ENCODE assay signal across 1 cellular context in the genomic region with DNA sequence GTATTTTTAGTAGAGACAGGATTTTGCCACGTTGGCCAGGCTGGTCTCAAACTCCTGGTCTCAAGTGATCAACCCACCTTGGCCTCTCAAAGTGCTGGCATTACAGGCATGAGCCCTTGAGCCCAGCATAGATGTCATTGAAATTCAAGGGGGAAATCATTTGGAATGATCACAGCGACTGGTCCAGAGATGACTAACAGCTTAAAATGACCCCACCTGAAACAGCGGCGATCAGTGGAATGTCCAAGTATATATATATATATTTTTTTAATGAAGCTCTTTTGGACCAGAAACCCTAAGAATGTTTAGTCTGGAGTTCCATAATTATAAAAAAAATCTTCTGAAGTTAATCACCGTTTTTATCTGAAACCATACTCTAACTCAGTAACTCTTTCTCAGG.
TF ChIP-seq lines count a peak whose summit lies in the region.

No MANE protein-coding gene starts in this region.

TF ChIP-seq in IMR-90, 13 proteins besides CTCF, POLR2A, EP300 and RAD21:
- TF ChIP-seq RFX5 (IDR thresholded peaks at IDR 0.05; ENCODE audit: low read depth, low read length) (no peak), CHD1 (IDR thresholded peaks at IDR 0.05; ENCODE audit: low read depth, low read length) (no peak), MAZ (IDR thresholded peaks at IDR 0.05; ENCODE audit: borderline replicate concordance, low read depth, low read length) (no peak), MAFK (IDR thresholded peaks at IDR 0.05; ENCODE audit: low read depth, low read length) (no peak), FOS (IDR thresholded peaks at IDR 0.05; ENCODE audit: low read depth, low read length) (no peak), CEBPB (IDR thresholded peaks at IDR 0.05; ENCODE audit: low read depth, low read length) (no peak), MXI1 (IDR thresholded peaks at IDR 0.05; ENCODE audit: borderline replicate concordance, low read depth, low read length) (no peak), SMC3 (IDR thresholded peaks at IDR 0.05; ENCODE audit: low read depth, low read length) (no peak), NFE2L2 (IDR thresholded peaks at IDR 0.05; ENCODE audit: low read depth, low read length) (no peak), RCOR1 (IDR thresholded peaks at IDR 0.05; ENCODE audit: insufficient replicate concordance, low read length) (no peak), BHLHE40 (IDR thresholded peaks at IDR 0.05; ENCODE audit: low read depth, low read length) (no peak)
- TF ChIP-seq, protein P1, sequence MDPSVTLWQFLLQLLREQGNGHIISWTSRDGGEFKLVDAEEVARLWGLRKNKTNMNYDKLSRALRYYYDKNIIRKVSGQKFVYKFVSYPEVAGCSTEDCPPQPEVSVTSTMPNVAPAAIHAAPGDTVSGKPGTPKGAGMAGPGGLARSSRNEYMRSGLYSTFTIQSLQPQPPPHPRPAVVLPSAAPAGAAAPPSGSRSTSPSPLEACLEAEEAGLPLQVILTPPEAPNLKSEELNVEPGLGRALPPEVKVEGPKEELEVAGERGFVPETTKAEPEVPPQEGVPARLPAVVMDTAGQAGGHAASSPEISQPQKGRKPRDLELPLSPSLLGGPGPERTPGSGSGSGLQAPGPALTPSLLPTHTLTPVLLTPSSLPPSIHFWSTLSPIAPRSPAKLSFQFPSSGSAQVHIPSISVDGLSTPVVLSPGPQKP (IDR thresholded peaks at IDR 0.05; ENCODE audit: borderline replicate concordance, low read depth, low read length) = no peak
- TF ChIP-seq, protein P2, sequence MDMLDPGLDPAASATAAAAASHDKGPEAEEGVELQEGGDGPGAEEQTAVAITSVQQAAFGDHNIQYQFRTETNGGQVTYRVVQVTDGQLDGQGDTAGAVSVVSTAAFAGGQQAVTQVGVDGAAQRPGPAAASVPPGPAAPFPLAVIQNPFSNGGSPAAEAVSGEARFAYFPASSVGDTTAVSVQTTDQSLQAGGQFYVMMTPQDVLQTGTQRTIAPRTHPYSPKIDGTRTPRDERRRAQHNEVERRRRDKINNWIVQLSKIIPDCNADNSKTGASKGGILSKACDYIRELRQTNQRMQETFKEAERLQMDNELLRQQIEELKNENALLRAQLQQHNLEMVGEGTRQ (IDR thresholded peaks at IDR 0.05; ENCODE audit: low read depth, low read length) = no peak
TF ChIP-seq in IMR-90: peak in this region for 0.
